29 cellular contexts compared by ENCODE assay signal in genomic region chr2:12141618-12142220, GRCh38.
"Had no signal": no experiment of that assay in that cellular context is flagged by ENCODE, and none has a peak within 500 bp of the region (broad histone marks: within the 10 kb centered on the region; RNA-seq: fewer than 3 reads in every experiment).

No MANE protein-coding gene starts in this region.

- H3K36me3 ChIP-seq: brain microvascular endothelial cell had no signal

- FAIRE-seq: RCC 7860, TTC549 had no signal

- H2AFZ ChIP-seq: PC-9 had no signal

- H3K27ac ChIP-seq: brain microvascular endothelial cell, PC-9, RWPE1 had no signal

- H3K27me3 ChIP-seq: brain microvascular endothelial cell had no signal

- DNase-seq: activated CD4-positive, alpha-beta T cell treated with anti-CD3 and anti-CD28 coated beads, Interleukin-2, amount 10 ng/mL, durations not matched to agents 24 days and 14 days; activated CD4-positive, alpha-beta T cell treated with anti-CD3 and anti-CD28 coated beads, Interleukin-2, amount 50 U/mL, for 4 hours; activated CD8-positive, alpha-beta T cell treated with anti-CD3 and anti-CD28 coated beads for 36 hours; activated effector memory CD4-positive, alpha-beta T cell treated with anti-CD3 and anti-CD28 coated beads, Interleukin-2, amount 50 U/mL, for 16 hours; activated naive CD4-positive, alpha-beta T cell; activated naive CD4-positive, alpha-beta T cell treated with anti-CD3 and anti-CD28 coated beads, Interleukin-2, amount 50 U/mL, for 16 hours; activated naive CD8-positive, alpha-beta T cell treated with anti-CD3 and anti-CD28 coated beads for 36 hours; activated T-cell treated with anti-CD3 and anti-CD28 coated beads, Interleukin-2, amount 50 U/mL, for 1 hour; activated T-cell treated with anti-CD3 and anti-CD28 coated beads, Interleukin-2, amount 50 U/mL, for 72 hours; amniotic stem cell; aorta; brain microvascular endothelial cell; Kasumi-1; KG1; MM.1S; MV-4-11; NCI-H1436 treated with DMSO at 0.1 percent for 48 hours; NCI-H187 treated with DMSO at 0.1 percent for 48 hours; NCI-H2081; NCI-H524 treated with DMSO at 0.1 percent for 48 hours; NCI-H748 treated with DMSO at 0.1 percent for 48 hours; NK-92 treated with Interleukin-12 subunit alpha and Interleukin-12 subunit beta, amount 100 ng/mL, for 24 hours; PC-9; SIG-M5 had no signal

- ATAC-seq: activated CD8-positive, alpha-beta T cell treated with anti-CD3 and anti-CD28 coated beads for 36 hours; activated T-cell treated with anti-CD3 and anti-CD28 coated beads, Interleukin-2, amount 50 U/mL, for 72 hours; activated T-helper 17 cell treated with anti-CD3 and anti-CD28 coated beads, Interleukin-2, amount 50 U/mL, for 72 hours; Right ventricle myocardium inferior had no signal

- H3K4me2 ChIP-seq: PC-9 had no signal

- H3K4me3 ChIP-seq: PC-9 had no signal
